In genomic region chr7:112421666-112422486, GRCh38 we compare ENCODE assay signal across 8 cellular contexts. TPM values are rescaled to one million over a fixed set of nuclear protein-coding genes. Genes with fewer than 3 reads are reported as not detected.
DNase-seq lines count a peak whose midpoint lies in the region; ATAC-seq and TF ChIP-seq lines count a peak whose summit lies in the region.

No MANE protein-coding gene starts in this region.

- H3K9ac ChIP-seq in HUES64 (ENCODE audit: low read depth, low read length): no peak overlapping the region
- H3K9ac ChIP-seq in neuronal stem cell (ENCODE audit: low read depth, low read length, poor library complexity): no peak overlapping the region

- no peak overlapping the region for H3K4me2 ChIP-seq in neuronal stem cell (ENCODE audit: insufficient read depth, low read length, poor library complexity, severe bottlenecking)

- no peak overlapping the region for H2BK5ac ChIP-seq in neuronal stem cell (ENCODE audit: low read length)

- H3K23ac ChIP-seq in neuronal stem cell (ENCODE audit: low read depth, low read length, poor library complexity): no peak overlapping the region

- peak; percentile 63 for ATAC-seq in GM18505 (IDR thresholded peaks at IDR 0.05; ENCODE audit: unreplicated experiment)
- peak; percentile 51 to 54 for ATAC-seq in activated naive CD4-positive, alpha-beta T cell treated with anti-CD3 and anti-CD28 coated beads, Interleukin-2, amount 50 U/mL, for 72 hours

- H3K4me3 ChIP-seq in HUES64 (ENCODE audit: low read length): no peak overlapping the region
- no peak overlapping the region for H3K4me3 ChIP-seq in neuronal stem cell (ENCODE audit: low read length in 2 of 2)
- H3K4me3 ChIP-seq in tibial artery: no peak overlapping the region
- no peak overlapping the region for H3K4me3 ChIP-seq in suprapubic skin

- H3K18ac ChIP-seq in neuronal stem cell (ENCODE audit: low read length): no peak overlapping the region

- H3K14ac ChIP-seq in neuronal stem cell (ENCODE audit: low read length): no peak overlapping the region

- no peak overlapping the region for H4K8ac ChIP-seq in neuronal stem cell (ENCODE audit: low read depth, low read length)

- H2BK12ac ChIP-seq in neuronal stem cell (ENCODE audit: low read length): no peak overlapping the region

- no peak for TF ChIP-seq EP300 in suprapubic skin (IDR thresholded peaks at IDR 0.05)

- TF ChIP-seq CTCF in tibial artery (IDR thresholded peaks at IDR 0.05) (no peak), suprapubic skin (IDR thresholded peaks at IDR 0.05) (no peak)

- H2BK120ac ChIP-seq in neuronal stem cell (ENCODE audit: low read depth, low read length): no peak overlapping the region

- no peak overlapping the region for H4K91ac ChIP-seq in neuronal stem cell (ENCODE audit: low read depth, low read length, poor library complexity)

- H2AK5ac ChIP-seq in neuronal stem cell (ENCODE audit: low read depth, low read length): no peak overlapping the region

- 65% methylated on average over 9 of the region's 9 CpGs for WGBS in HUES64
- no CpG with 5 or more reads among the region's 9 CpGs for WGBS in neuronal stem cell (ENCODE audit: extremely low coverage in 2 of 2, insufficient read length in 2 of 2, insufficient replicate concordance in 1 of 2), 2 donors
- 74% methylated on average over 9 of the region's 9 CpGs for WGBS in suprapubic skin

- H3K79me1 ChIP-seq in neuronal stem cell (ENCODE audit: low read depth, low read length): no peaks in the 10 kb centered on the region

- no peak overlapping the region for H2BK15ac ChIP-seq in neuronal stem cell (ENCODE audit: low read length)

- peak overlapping the region; percentile 43 to 53 for H3K27ac Mint-ChIP-seq in activated naive CD4-positive, alpha-beta T cell treated with anti-CD3 and anti-CD28 coated beads, Interleukin-2, amount 50 U/mL, for 72 hours

- peak overlapping the region; percentile 64 for H2AFZ ChIP-seq in neuronal stem cell (ENCODE audit: low read length)

- intact Hi-C loops in tibial artery (cut with DNase I; ENCODE audit: low total_unique reads): no loop called here

- H3K4me1 ChIP-seq in HUES64 (ENCODE audit: insufficient read depth, low read length): peaks cover 37% of the 10 kb centered on the region
- H3K4me1 ChIP-seq in neuronal stem cell (ENCODE audit: control insufficient read depth in 2 of 2, insufficient read depth in 1 of 2, low read depth in 1 of 2, low read length in 2 of 2): peaks cover 24 to 36% of the 10 kb centered on the region in 2 donors
- H3K4me1 ChIP-seq in tibial artery: peaks cover 0 to 27% (median 7%) of the 10 kb centered on the region in 4 donors
- peaks cover 35% of the 10 kb centered on the region for H3K4me1 ChIP-seq in suprapubic skin

- no peaks in the 10 kb centered on the region for H3K36me3 Mint-ChIP-seq in activated naive CD4-positive, alpha-beta T cell treated with anti-CD3 and anti-CD28 coated beads, Interleukin-2, amount 50 U/mL, for 72 hours

- H3K36me3 ChIP-seq in HUES64 (ENCODE audit: insufficient read depth, low read length): no peaks in the 10 kb centered on the region
- no peaks in the 10 kb centered on the region for H3K36me3 ChIP-seq in neuronal stem cell (replicated peaks in 1 of 2; ENCODE audit: control insufficient read depth in 2 of 2, insufficient read depth in 2 of 2, low read length in 2 of 2)
- H3K36me3 ChIP-seq in tibial artery: no peaks in the 10 kb centered on the region
- no peaks in the 10 kb centered on the region for H3K36me3 ChIP-seq in suprapubic skin

- no peak overlapping the region for H3K4ac ChIP-seq in neuronal stem cell (ENCODE audit: low read length)

- peaks cover 0 to 8% of the 10 kb centered on the region in 2 donors for H3K9me3 Mint-ChIP-seq in activated naive CD4-positive, alpha-beta T cell treated with anti-CD3 and anti-CD28 coated beads, Interleukin-2, amount 50 U/mL, for 72 hours

- H3K27ac ChIP-seq in HUES64 (ENCODE audit: low read depth, low read length) (peak overlapping the region; percentile 46), neuronal stem cell (replicated peaks; ENCODE audit: low read length) (no peak overlapping the region), tibial artery (no peak overlapping the region), suprapubic skin (no peak overlapping the region)

- H3K27me3 ChIP-seq in HUES64 (ENCODE audit: insufficient read depth, low read length): no peaks in the 10 kb centered on the region
- no peaks in the 10 kb centered on the region for H3K27me3 ChIP-seq in neuronal stem cell (ENCODE audit: control insufficient read depth in 3 of 3, insufficient read depth in 3 of 3, low read depth in 1 of 3, low read length in 3 of 3)
- no peaks in the 10 kb centered on the region for H3K27me3 ChIP-seq in tibial artery
- no peaks in the 10 kb centered on the region for H3K27me3 ChIP-seq in suprapubic skin

- H3K9me3 ChIP-seq in HUES64 (ENCODE audit: insufficient read depth, low read depth, low read length) (no peaks in the 10 kb centered on the region; the same call in 1 of the 2 replicates), neuronal stem cell (replicated peaks in 1 of 2; ENCODE audit: control insufficient read depth in 2 of 2, insufficient read depth in 1 of 2, low read depth in 1 of 2, low read length in 2 of 2) (no peaks in the 10 kb centered on the region), tibial artery (peaks cover 0 to 4% (median 0%) of the 10 kb centered on the region in 3 donors), suprapubic skin (no peaks in the 10 kb centered on the region)

- TF ChIP-seq POLR2A in GM18505 (IDR thresholded peaks at IDR 0.05; ENCODE audit: borderline replicate concordance, extremely low read depth, insufficient read depth, insufficient read length): no peak
- TF ChIP-seq POLR2A in suprapubic skin (IDR thresholded peaks at IDR 0.05): no peak

- no peak for DNase-seq in activated naive CD4-positive, alpha-beta T cell treated with anti-CD3 and anti-CD28 coated beads, Interleukin-2, amount 50 U/mL, for 72 hours (ENCODE audit: low spot score in 2 of 2)
- DNase-seq in neuronal stem cell (ENCODE audit: low spot score) (no peak), tibial artery (no peak), NCI-H2107 treated with DMSO at 0.1 percent for 48 hours (lab: John Stamatoyannopoulos, UW; ENCODE audit: unreplicated experiment) (no peak), suprapubic skin (ENCODE audit: low spot score in 2 of 2) (no peak), LoVo (ENCODE audit: low spot score) (no peak)

RNA-seq across cellular contexts. Expression of gene IFRD1, which starts 28.4 kb away (rescaled TPM):
- 37.6 TPM for polyA plus RNA-seq in HUES64 (2013, experiment 1 of 2)
- 32.6 TPM for polyA plus RNA-seq in HUES64 (2013, experiment 2 of 2)
- total RNA-seq in activated naive CD4-positive, alpha-beta T cell treated with anti-CD3 and anti-CD28 coated beads, Interleukin-2, amount 50 U/mL, for 72 hours: 10 to 100 TPM; 67.6 to 85.2 TPM
- 38.9 TPM for polyA plus RNA-seq in neuronal stem cell (2013, experiment 1 of 2)
- polyA plus RNA-seq in neuronal stem cell (2013, experiment 2 of 2): 38.4 TPM
- total RNA-seq in suprapubic skin: 10 to 100 TPM; 30.7 to 81.4 (median 44.6) TPM

RNA-seq across cellular contexts. Expression of gene LSMEM1, which starts 58.9 kb away (rescaled TPM):
- polyA plus RNA-seq in HUES64 (2013, experiment 1 of 2): 0.60 TPM
- 0.32 TPM for polyA plus RNA-seq in HUES64 (2013, experiment 2 of 2)
- total RNA-seq in activated naive CD4-positive, alpha-beta T cell treated with anti-CD3 and anti-CD28 coated beads, Interleukin-2, amount 50 U/mL, for 72 hours: 1 to 10 TPM in 1 of 2 donors, under 1 TPM in 1; 0.37 to 1.8 TPM
- 0.67 TPM for polyA plus RNA-seq in neuronal stem cell (2013, experiment 1 of 2)
- polyA plus RNA-seq in neuronal stem cell (2013, experiment 2 of 2): 0.53 TPM
- total RNA-seq in suprapubic skin: 10 to 100 TPM in 1 of 4 donors, under 1 TPM in 1, not detected in 2; 0.57 to 10.6 TPM
